ENCODE assay signal across 21 cellular contexts in genomic region chr21:30306821-30307330, GRCh38. TPM values are rescaled to one million over a fixed set of nuclear protein-coding genes. Genes with fewer than 3 reads are reported as not detected.
DNase-seq lines count a peak whose midpoint lies in the region; ATAC-seq and TF ChIP-seq lines count a peak whose summit lies in the region.
"Had no signal": no experiment of that assay in that cellular context is flagged by ENCODE, and none has a peak within 500 bp of the region (broad histone marks: within the 10 kb centered on the region; RNA-seq: fewer than 3 reads in every experiment).

No MANE protein-coding gene starts in this region.

- DNase-seq in DMS 273 (lab: John Stamatoyannopoulos, UW; ENCODE audit: unreplicated experiment) = peak; percentile 4
- DNase-seq in DMS 273 treated with DMSO at 0.1 percent for 48 hours (lab: John Stamatoyannopoulos, UW) = no peak
- DNase-seq in COR-L47 (lab: John Stamatoyannopoulos, UW) = peak; percentile 67
- peak; percentile 31 to 73 for DNase-seq in SHP77 (lab: John Stamatoyannopoulos, UW)
- no peak for DNase-seq in neural progenitor cell (ENCODE audit: low spot score)
- DNase-seq in GDM1 (lab: John Stamatoyannopoulos, UW) = no peak
- DNase-seq: AML-193, H9, Kasumi-1, MM.1S, NCI-H1105, NCI-H1694 treated with DMSO at 0.1 percent for 48 hours, NCI-H2171, NCI-H774, PC-9, SW 1271 had no signal

- no peaks in the 10 kb centered on the region for H3K36me3 ChIP-seq in neural progenitor cell
- H3K36me3 ChIP-seq in gastroesophageal sphincter = no peaks in the 10 kb centered on the region
- H3K36me3 ChIP-seq: SJSA1 had no signal

- no peaks in the 10 kb centered on the region for H3K27me3 Mint-ChIP-seq in neural progenitor cell (ENCODE audit: insufficient read depth, low read depth)

- H3K9ac ChIP-seq in neural progenitor cell = no peak overlapping the region

- peak overlapping the region; percentile 19 for H3K27ac Mint-ChIP-seq in neural progenitor cell

- no peaks in the 10 kb centered on the region for H3K36me3 Mint-ChIP-seq in neural progenitor cell

- H3F3A ChIP-seq in neural progenitor cell (ENCODE audit: low read depth) = no peaks in the 10 kb centered on the region

- H2AFZ ChIP-seq in neural progenitor cell (replicated peaks) = no peak overlapping the region
- H2AFZ ChIP-seq: PC-9 had no signal

- H3K27me3 ChIP-seq in neural progenitor cell (no peaks in the 10 kb centered on the region), gastroesophageal sphincter (no peaks in the 10 kb centered on the region)
- H3K27me3 ChIP-seq: SJSA1 had no signal

- H3K79me2 ChIP-seq in neural progenitor cell (ENCODE audit: low read depth) = no peaks in the 10 kb centered on the region

- no peak for TF ChIP-seq EP300 in gastroesophageal sphincter (IDR thresholded peaks at IDR 0.05)

- H3K4me3 Mint-ChIP-seq in neural progenitor cell = no peak overlapping the region
- H3K4me3 Mint-ChIP-seq: H9 had no signal

- 63 to 72% methylated on average over 3 of the region's 3 CpGs for WGBS in gastroesophageal sphincter (ENCODE audit: low coverage in 1 of 2), 2 donors

- H3K9me3 Mint-ChIP-seq in neural progenitor cell = no peaks in the 10 kb centered on the region
- H3K9me3 Mint-ChIP-seq: H9 had no signal

- no peaks in the 10 kb centered on the region for H4K20me1 ChIP-seq in neural progenitor cell (ENCODE audit: low read depth)

- H3K4me1 Mint-ChIP-seq in neural progenitor cell = no peaks in the 10 kb centered on the region
- H3K4me1 Mint-ChIP-seq: H9 had no signal

- ATAC-seq in gastroesophageal sphincter = no peak
- ATAC-seq in GM21515 (IDR thresholded peaks at IDR 0.05; ENCODE audit: unreplicated experiment) = no peak

- no peak for TF ChIP-seq CTCF in neural progenitor cell (IDR thresholded peaks at IDR 0.05)
- TF ChIP-seq CTCF in gastroesophageal sphincter (IDR thresholded peaks at IDR 0.05) = no peak

- H3K9me3 ChIP-seq in neural progenitor cell (ENCODE audit: low read depth) (no peaks in the 10 kb centered on the region), gastroesophageal sphincter (no peaks in the 10 kb centered on the region)
- H3K9me3 ChIP-seq: SJSA1 had no signal

- H3K4me3 ChIP-seq in neural progenitor cell = no peak overlapping the region
- H3K4me3 ChIP-seq in gastroesophageal sphincter = no peak overlapping the region
- H3K4me3 ChIP-seq: PC-9, SJSA1 had no signal

- H3K4me1 ChIP-seq in neural progenitor cell (no peaks in the 10 kb centered on the region), gastroesophageal sphincter (no peaks in the 10 kb centered on the region)
- H3K4me1 ChIP-seq: SJSA1 had no signal

- no peak overlapping the region for H3K27ac ChIP-seq in neural progenitor cell
- no peak overlapping the region for H3K27ac ChIP-seq in gastroesophageal sphincter
- H3K27ac ChIP-seq: 22Rv1, C4-2B, PC-9, SJSA1 had no signal

- no peak overlapping the region for H3K4me2 ChIP-seq in neural progenitor cell
- H3K4me2 ChIP-seq: PC-9 had no signal

- no peak for TF ChIP-seq POLR2A in gastroesophageal sphincter (IDR thresholded peaks at IDR 0.05)

RNA-seq across cellular contexts. Expression of gene KRTAP26-1, which starts 13.2 kb away (rescaled TPM):
- total RNA-seq in neural progenitor cell (ENCODE audit: low replicate concordance) (not detected in 2 replicates), gastroesophageal sphincter (not detected)
- total RNA-seq: H9, PC-9, SJSA1 had no signal

RNA-seq across cellular contexts. Expression of gene KRTAP25-1, which starts 17.6 kb away (rescaled TPM):
- total RNA-seq in neural progenitor cell (ENCODE audit: low replicate concordance) (not detected in 2 replicates), gastroesophageal sphincter (not detected)
- total RNA-seq: H9, PC-9, SJSA1 had no signal

RNA-seq across cellular contexts. Expression of gene KRTAP24-1, which starts 24.1 kb away (rescaled TPM):
- total RNA-seq in neural progenitor cell (ENCODE audit: low replicate concordance) (not detected in 2 replicates), gastroesophageal sphincter (not detected)
- total RNA-seq: H9, PC-9, SJSA1 had no signal

RNA-seq across cellular contexts. Expression of gene KRTAP27-1, which starts 30.6 kb away (rescaled TPM):
- total RNA-seq in neural progenitor cell (ENCODE audit: low replicate concordance) (not detected in 2 replicates), gastroesophageal sphincter (not detected)
- total RNA-seq: H9, PC-9, SJSA1 had no signal

RNA-seq across cellular contexts. Expression of gene KRTAP23-1, which starts 41.5 kb away (rescaled TPM):
- total RNA-seq in neural progenitor cell (ENCODE audit: low replicate concordance) = not detected in 2 replicates
- not detected for total RNA-seq in gastroesophageal sphincter
- total RNA-seq: H9, PC-9, SJSA1 had no signal

Comparison
In these comparisons a context has a peak if more than half of its experiments do, and no peak if none do; other contexts are left out.
1. DNase-seq: peak in DMS 273 (single experiment), COR-L47 (single experiment) and SHP77 (2 of 2); none in DMS 273 treated with DMSO at 0.1 percent for 48 hours (single experiment), neural progenitor cell (single experiment) and GDM1 (single experiment).